ENCODE assay signal across 28 cellular contexts in the genomic region with DNA sequence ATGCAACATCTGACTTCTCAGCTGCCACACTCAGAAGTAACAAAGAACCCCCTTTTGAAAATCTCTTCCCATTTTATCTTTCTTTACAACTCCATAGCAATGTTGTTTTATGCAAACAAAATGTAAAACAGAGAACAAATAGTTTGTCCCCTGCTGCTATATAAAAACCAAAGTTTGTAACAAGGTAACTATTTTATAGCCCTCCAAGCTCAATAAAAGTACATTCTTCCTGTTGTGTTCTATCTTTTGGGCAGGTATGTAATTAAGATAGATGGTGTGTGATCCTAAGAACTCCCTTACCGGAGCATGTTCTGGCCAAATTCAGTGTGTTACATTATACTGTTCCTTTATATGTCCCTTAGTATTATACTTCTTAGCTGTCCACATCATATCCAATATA. TPM values are rescaled to one million over a fixed set of nuclear protein-coding genes. Genes with fewer than 3 reads are reported as not detected.
"Had no signal": no experiment of that assay in that cellular context is flagged by ENCODE, and none has a peak within 500 bp of the region (broad histone marks: within the 10 kb centered on the region; RNA-seq: fewer than 3 reads in every experiment).

No MANE protein-coding gene starts in this region.

- H3K36me3 ChIP-seq: brain microvascular endothelial cell, esophagus muscularis mucosa, gastroesophageal sphincter, heart right ventricle had no signal

- H3K27me3 ChIP-seq: brain microvascular endothelial cell, esophagus muscularis mucosa, gastroesophageal sphincter, heart right ventricle had no signal

- DNase-seq: activated B cell treated with CpG ODN at 0.5 μM for 24 hours; activated CD4-positive, alpha-beta T cell treated with anti-CD3 and anti-CD28 coated beads for 48 hours; activated CD4-positive, alpha-beta T cell treated with anti-CD3 and anti-CD28 coated beads, Interleukin-2, amount 50 U/mL, for 1 hour; activated CD4-positive, alpha-beta T cell treated with anti-CD3 and anti-CD28 coated beads, Interleukin-2, amount 50 U/mL, for 48 hours; activated CD8-positive, alpha-beta memory T cell treated with anti-CD3 and anti-CD28 coated beads for 24 hours; activated CD8-positive, alpha-beta T cell treated with anti-CD3 and anti-CD28 coated beads for 36 hours; activated effector memory CD4-positive, alpha-beta T cell treated with Interleukin-2 at 50 U/mL for 16 hours; activated gamma-delta T cell treated with Interleukin-2 at 50 U/mL for 16 hours; activated naive CD4-positive, alpha-beta T cell treated with anti-CD3 and anti-CD28 coated beads, Interleukin-2, amount 50 U/mL, for 16 hours; activated naive CD4-positive, alpha-beta T cell treated with Interleukin-2 at 50 U/mL for 16 hours; activated T-cell treated with anti-CD3 and anti-CD28 coated beads, Interleukin-2, amount 50 U/mL, for 4 hours; amniotic stem cell; brain microvascular endothelial cell; caudate nucleus; cortex of kidney; dermis blood vessel endothelial cell; effector CD4-positive, alpha-beta T cell; effector memory CD8-positive, alpha-beta T cell; erythroblast; foreskin melanocyte; heart right ventricle; T-helper 2 cell had no signal

- H3K4me1 ChIP-seq: esophagus muscularis mucosa had no signal

- H3K36me3 Mint-ChIP-seq: activated naive CD8-positive, alpha-beta T cell had no signal

- H3K27ac Mint-ChIP-seq: activated B cell treated with CpG ODN at 0.5 μM for 24 hours; activated CD8-positive, alpha-beta T cell treated with anti-CD3 and anti-CD28 coated beads for 36 hours; activated naive CD8-positive, alpha-beta T cell; activated T-helper 17 cell treated with anti-CD3 and anti-CD28 coated beads, Interleukin-2, amount 50 U/mL, for 72 hours; effector memory CD8-positive, alpha-beta T cell had no signal

- H3K9me3 ChIP-seq: esophagus muscularis mucosa, gastroesophageal sphincter, heart right ventricle had no signal

- H3K27me3 Mint-ChIP-seq: activated B cell treated with CpG ODN at 0.5 μM for 24 hours; activated CD8-positive, alpha-beta T cell treated with anti-CD3 and anti-CD28 coated beads for 36 hours; activated naive CD8-positive, alpha-beta T cell; activated T-helper 17 cell treated with anti-CD3 and anti-CD28 coated beads, Interleukin-2, amount 50 U/mL, for 72 hours; effector memory CD8-positive, alpha-beta T cell had no signal

- H3K4me3 Mint-ChIP-seq: activated B cell treated with CpG ODN at 0.5 μM for 24 hours; activated CD8-positive, alpha-beta T cell treated with anti-CD3 and anti-CD28 coated beads for 36 hours; activated naive CD8-positive, alpha-beta T cell; activated T-cell treated with anti-CD3 and anti-CD28 coated beads, Interleukin-2, amount 50 U/mL, for 4 hours; activated T-helper 17 cell treated with anti-CD3 and anti-CD28 coated beads, Interleukin-2, amount 50 U/mL, for 72 hours; effector memory CD8-positive, alpha-beta T cell had no signal

- ATAC-seq: activated CD4-positive, CD25-positive, alpha-beta regulatory T cell treated with anti-CD3 and anti-CD28 coated beads, Interleukin-2, amount 50 U/mL, for 24 hours; activated CD8-positive, alpha-beta T cell treated with anti-CD3 and anti-CD28 coated beads for 36 hours; activated T-cell treated with anti-CD3 and anti-CD28 coated beads, Interleukin-2, amount 50 U/mL, for 4 hours; activated T-helper 17 cell treated with anti-CD3 and anti-CD28 coated beads, Interleukin-2, amount 50 U/mL, for 72 hours; effector memory CD8-positive, alpha-beta T cell; gastroesophageal sphincter had no signal

- H3K4me3 ChIP-seq: esophagus muscularis mucosa, gastroesophageal sphincter, heart right ventricle had no signal

- H3K4me1 Mint-ChIP-seq: activated T-helper 17 cell treated with anti-CD3 and anti-CD28 coated beads, Interleukin-2, amount 50 U/mL, for 72 hours had no signal

- H3K9me3 Mint-ChIP-seq: activated B cell treated with CpG ODN at 0.5 μM for 24 hours; activated CD8-positive, alpha-beta T cell treated with anti-CD3 and anti-CD28 coated beads for 36 hours; activated T-cell treated with anti-CD3 and anti-CD28 coated beads, Interleukin-2, amount 50 U/mL, for 4 hours; activated T-helper 17 cell treated with anti-CD3 and anti-CD28 coated beads, Interleukin-2, amount 50 U/mL, for 72 hours; effector memory CD8-positive, alpha-beta T cell had no signal

- H3K27ac ChIP-seq: brain microvascular endothelial cell, esophagus muscularis mucosa, gastroesophageal sphincter, heart right ventricle had no signal

RNA-seq across cellular contexts. Expression of gene CGNL1, which starts 12.6 kb away (rescaled TPM):
- total RNA-seq: activated CD8-positive, alpha-beta T cell treated with anti-CD3 and anti-CD28 coated beads for 36 hours; activated T-helper 17 cell treated with anti-CD3 and anti-CD28 coated beads, Interleukin-2, amount 50 U/mL, for 72 hours; T-helper 1 cell treated with Interleukin-12 subunit alpha and Interleukin-12 subunit beta and Interleukin-4 antibody, amounts not matched to agents 30 ng/mL and 1 ng/mL, for 36 hours had no signal
